In the genomic region with DNA sequence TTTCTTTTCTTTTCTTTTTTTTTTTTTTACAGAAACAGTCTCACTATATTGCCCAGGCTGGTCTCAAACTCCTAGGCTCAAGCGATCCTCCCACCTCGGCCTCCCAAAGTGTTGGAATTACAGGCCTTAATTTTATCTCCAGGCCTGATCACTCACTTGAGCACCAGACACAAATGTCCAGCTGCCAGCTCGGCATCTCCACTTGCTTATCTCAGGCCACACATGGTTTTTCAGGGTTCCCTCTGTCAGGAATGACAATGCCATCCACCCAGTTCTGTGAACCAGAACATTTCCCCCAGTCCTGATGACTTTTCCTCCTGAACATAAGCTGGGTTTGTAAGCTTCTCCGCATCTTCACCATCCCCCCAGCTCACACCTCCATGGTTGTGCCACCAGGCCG, we compare ENCODE assay signal across 15 cellular contexts. TPM values are rescaled to one million over a fixed set of nuclear protein-coding genes. Genes with fewer than 3 reads are reported as not detected.
DNase-seq lines count a peak whose midpoint lies in the region; ATAC-seq and TF ChIP-seq lines count a peak whose summit lies in the region.
"Had no signal": no experiment of that assay in that cellular context is flagged by ENCODE, and none has a peak within 500 bp of the region (broad histone marks: within the 10 kb centered on the region; RNA-seq: fewer than 3 reads in every experiment).

No MANE protein-coding gene starts in this region.

- H3K4me2 ChIP-seq in GM23338: no peak overlapping the region

- DNase-seq in BE2C: peak; percentile 22
- no peak for DNase-seq in GM23338 (ENCODE audit: low spot score)
- no peak for DNase-seq in WTC11 (ENCODE audit: low spot score)
- DNase-seq in erythroblast (lab: John Stamatoyannopoulos, UW): peak; percentile 27 to 49
- no peak for DNase-seq in glomerular visceral epithelial cell (ENCODE audit: extremely low spot score)
- DNase-seq in SHP77 (lab: John Stamatoyannopoulos, UW): no peak
- DNase-seq: ACHN; C1 segment of cervical spinal cord; CD4-positive, alpha-beta memory T cell; DMS53; GF-D8; HCEC 1CT; KG1 had no signal

- H3K4me1 Mint-ChIP-seq in GM23338 (peaks cover 28% of the 10 kb centered on the region), WTC11 (peaks cover 31% of the 10 kb centered on the region)
- H3K4me1 Mint-ChIP-seq: CD4-positive, alpha-beta memory T cell had no signal

- POLR2A ChIA-PET in WTC11 (lab: Charles Lee): no interaction called here

- H3K27ac ChIP-seq in GM23338 (ENCODE audit: low read depth): no peak overlapping the region

- H3K9me3 Mint-ChIP-seq in GM23338: no peaks in the 10 kb centered on the region
- H3K9me3 Mint-ChIP-seq in WTC11: no peaks in the 10 kb centered on the region
- H3K9me3 Mint-ChIP-seq: CD4-positive, alpha-beta memory T cell had no signal

- H3K36me3 ChIP-seq in BE2C: no peaks in the 10 kb centered on the region
- peaks cover 7% of the 10 kb centered on the region for H3K36me3 ChIP-seq in GM23338 (ENCODE audit: insufficient read depth)

- CTCF ChIA-PET in WTC11 (lab: Charles Lee): no interaction called here

- no peaks in the 10 kb centered on the region; the same call in 1 of the 2 replicates for H4K20me1 ChIP-seq in GM23338 (replicated peaks; ENCODE audit: insufficient read depth)

- no peaks in the 10 kb centered on the region for H3K79me2 ChIP-seq in GM23338 (replicated peaks; ENCODE audit: insufficient read depth)

- H3K27ac Mint-ChIP-seq in GM23338 (0 out of 2 replicates have a peak overlapping the region, but pooled peaks have one; percentile 3), WTC11 (peak overlapping the region; percentile 67; the same call in 1 of the 2 replicates)

- H2AFZ ChIP-seq in GM23338: no peak overlapping the region

- no peaks in the 10 kb centered on the region for H3K9me3 ChIP-seq in BE2C

- H3K27me3 ChIP-seq in BE2C (no peaks in the 10 kb centered on the region), GM23338 (ENCODE audit: insufficient read depth) (no peaks in the 10 kb centered on the region)

- H3K4me3 Mint-ChIP-seq in GM23338 (no peak overlapping the region), WTC11 (no peak overlapping the region)
- H3K4me3 Mint-ChIP-seq: CD4-positive, alpha-beta memory T cell had no signal

- H3K4me3 ChIP-seq in BE2C (ENCODE audit: low read depth, low read length) (no peak overlapping the region), GM23338 (no peak overlapping the region)

- no peaks in the 10 kb centered on the region for H3K9me2 ChIP-seq in GM23338 (ENCODE audit: insufficient read depth)

- H3K4me1 ChIP-seq in BE2C (no peaks in the 10 kb centered on the region), GM23338 (ENCODE audit: insufficient read depth) (peaks cover 19% of the 10 kb centered on the region)

- H3K36me3 Mint-ChIP-seq in GM23338 (ENCODE audit: low read depth): peaks cover 11% of the 10 kb centered on the region
- H3K36me3 Mint-ChIP-seq in WTC11: 0 out of 2 replicates have a peak, but pooled peaks cover 5% of the 10 kb centered on the region
- H3K36me3 Mint-ChIP-seq: CD4-positive, alpha-beta memory T cell had no signal

- TF ChIP-seq POLR2A in erythroblast (IDR thresholded peaks at IDR 0.05; ENCODE audit: low read length): no peak

- H3F3A ChIP-seq in GM23338 (replicated peaks; ENCODE audit: low read depth): no peaks in the 10 kb centered on the region

- ATAC-seq in GM23338 (no peak), WTC11 (no peak), GM21786 (IDR thresholded peaks at IDR 0.05; ENCODE audit: unreplicated experiment) (no peak), GM18867 (IDR thresholded peaks at IDR 0.05; ENCODE audit: unreplicated experiment) (no peak)

- H3K27me3 Mint-ChIP-seq in GM23338 (ENCODE audit: insufficient read depth, low read depth, poor library complexity) (peaks cover 6% of the 10 kb centered on the region), WTC11 (ENCODE audit: low read depth) (no peaks in the 10 kb centered on the region)

- no peak for TF ChIP-seq CTCF in BE2C (IDR thresholded peaks at IDR 0.05; ENCODE audit: low read depth, low read length)
- no peak for TF ChIP-seq CTCF in GM23338 (conservative IDR thresholded peaks at IDR 0.05; ENCODE audit: low read depth in 2 of 2)
- TF ChIP-seq CTCF in WTC11 (IDR thresholded peaks at IDR 0.05): no peak

TF ChIP-seq in GM23338, 12 proteins besides CTCF, POLR2A, EP300 and RAD21:
- TF ChIP-seq STAT1 (IDR thresholded peaks at IDR 0.05; ENCODE audit: unreplicated experiment) (no peak), JUNB (IDR thresholded peaks at IDR 0.05; ENCODE audit: unreplicated experiment) (no peak), ETS1 (IDR thresholded peaks at IDR 0.05) (no peak)

TF ChIP-seq in WTC11, 78 proteins besides CTCF, POLR2A, EP300 and RAD21:
- no peak for TF ChIP-seq GTF2I (CRISPR knock-in tag; conservative IDR thresholded peaks at IDR 0.05)
- TF ChIP-seq, protein P1, sequence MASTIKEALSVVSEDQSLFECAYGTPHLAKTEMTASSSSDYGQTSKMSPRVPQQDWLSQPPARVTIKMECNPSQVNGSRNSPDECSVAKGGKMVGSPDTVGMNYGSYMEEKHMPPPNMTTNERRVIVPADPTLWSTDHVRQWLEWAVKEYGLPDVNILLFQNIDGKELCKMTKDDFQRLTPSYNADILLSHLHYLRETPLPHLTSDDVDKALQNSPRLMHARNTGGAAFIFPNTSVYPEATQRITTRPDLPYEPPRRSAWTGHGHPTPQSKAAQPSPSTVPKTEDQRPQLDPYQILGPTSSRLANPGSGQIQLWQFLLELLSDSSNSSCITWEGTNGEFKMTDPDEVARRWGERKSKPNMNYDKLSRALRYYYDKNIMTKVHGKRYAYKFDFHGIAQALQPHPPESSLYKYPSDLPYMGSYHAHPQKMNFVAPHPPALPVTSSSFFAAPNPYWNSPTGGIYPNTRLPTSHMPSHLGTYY (CRISPR knock-in tag; IDR thresholded peaks at IDR 0.05): no peak
- TF ChIP-seq HMGA2 (CRISPR knock-in tag; IDR thresholded peaks at IDR 0.05): no peak
- no peak for TF ChIP-seq NFATC4 (CRISPR knock-in tag; IDR thresholded peaks at IDR 0.05)
- no peak for TF ChIP-seq FOXP1 (CRISPR knock-in tag; IDR thresholded peaks at IDR 0.05; ENCODE audit: borderline replicate concordance)
- no peak for TF ChIP-seq MYBL2 (CRISPR knock-in tag; IDR thresholded peaks at IDR 0.05)
- TF ChIP-seq, protein P2, sequence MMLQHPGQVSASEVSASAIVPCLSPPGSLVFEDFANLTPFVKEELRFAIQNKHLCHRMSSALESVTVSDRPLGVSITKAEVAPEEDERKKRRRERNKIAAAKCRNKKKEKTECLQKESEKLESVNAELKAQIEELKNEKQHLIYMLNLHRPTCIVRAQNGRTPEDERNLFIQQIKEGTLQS (CRISPR knock-in tag; conservative IDR thresholded peaks at IDR 0.05): no peak
- TF ChIP-seq, protein P3, sequence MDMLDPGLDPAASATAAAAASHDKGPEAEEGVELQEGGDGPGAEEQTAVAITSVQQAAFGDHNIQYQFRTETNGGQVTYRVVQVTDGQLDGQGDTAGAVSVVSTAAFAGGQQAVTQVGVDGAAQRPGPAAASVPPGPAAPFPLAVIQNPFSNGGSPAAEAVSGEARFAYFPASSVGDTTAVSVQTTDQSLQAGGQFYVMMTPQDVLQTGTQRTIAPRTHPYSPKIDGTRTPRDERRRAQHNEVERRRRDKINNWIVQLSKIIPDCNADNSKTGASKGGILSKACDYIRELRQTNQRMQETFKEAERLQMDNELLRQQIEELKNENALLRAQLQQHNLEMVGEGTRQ (CRISPR knock-in tag; IDR thresholded peaks at IDR 0.05): no peak
- TF ChIP-seq TEAD1 (CRISPR knock-in tag; IDR thresholded peaks at IDR 0.05): no peak
- TF ChIP-seq ZNF138 (CRISPR knock-in tag; conservative IDR thresholded peaks at IDR 0.05): no peak
- no peak for TF ChIP-seq ELF4 (CRISPR knock-in tag; IDR thresholded peaks at IDR 0.05; ENCODE audit: low read depth)
- no peak for TF ChIP-seq MXD4 (CRISPR knock-in tag; IDR thresholded peaks at IDR 0.05; ENCODE audit: borderline replicate concordance)
- TF ChIP-seq ZNF425 (CRISPR knock-in tag; conservative IDR thresholded peaks at IDR 0.05): no peak
- TF ChIP-seq IRF2 (CRISPR knock-in tag; IDR thresholded peaks at IDR 0.05; ENCODE audit: borderline replicate concordance, low read depth): no peak
- no peak for TF ChIP-seq ZNF121 (CRISPR knock-in tag; IDR thresholded peaks at IDR 0.05)
- no peak for TF ChIP-seq CREM (CRISPR knock-in tag; IDR thresholded peaks at IDR 0.05)
- no peak for TF ChIP-seq SOX15 (CRISPR knock-in tag; IDR thresholded peaks at IDR 0.05)
- no peak for TF ChIP-seq GABPB1 (CRISPR knock-in tag; IDR thresholded peaks at IDR 0.05)
- TF ChIP-seq RELA (CRISPR knock-in tag; IDR thresholded peaks at IDR 0.05; ENCODE audit: borderline replicate concordance): no peak

RNA-seq across cellular contexts. Expression of gene ZNF281, which starts 44.6 kb away (rescaled TPM):
- 15.9 TPM for polyA plus RNA-seq in BE2C (2012; ENCODE audit: insufficient read depth, insufficient read length, low read depth)
- total RNA-seq in GM23338 (2014; rRNA removed; shearing (Covaris generic)): 79.3 and 81.2 TPM in 2 replicates
- polyA plus RNA-seq in GM23338 (2016; fragmentation: Nextera tagmentation; extraction: Ambion mirVana): 51.5 and 62.1 TPM in 2 replicates
- total RNA-seq in WTC11 (2021): 47.7 to 49.6 TPM (median 49.3 TPM) in 3 replicates

Comparison
In these comparisons a context has a peak if more than half of its experiments do, and no peak if none do; other contexts are left out.
1. DNase-seq: peak in BE2C (single experiment) and erythroblast (2 of 2); none in GM23338 (single experiment), WTC11 (single experiment), glomerular visceral epithelial cell (single experiment) and SHP77 (0 of 2).